ENCODE assay signal across 8 cellular contexts in the genomic region with DNA sequence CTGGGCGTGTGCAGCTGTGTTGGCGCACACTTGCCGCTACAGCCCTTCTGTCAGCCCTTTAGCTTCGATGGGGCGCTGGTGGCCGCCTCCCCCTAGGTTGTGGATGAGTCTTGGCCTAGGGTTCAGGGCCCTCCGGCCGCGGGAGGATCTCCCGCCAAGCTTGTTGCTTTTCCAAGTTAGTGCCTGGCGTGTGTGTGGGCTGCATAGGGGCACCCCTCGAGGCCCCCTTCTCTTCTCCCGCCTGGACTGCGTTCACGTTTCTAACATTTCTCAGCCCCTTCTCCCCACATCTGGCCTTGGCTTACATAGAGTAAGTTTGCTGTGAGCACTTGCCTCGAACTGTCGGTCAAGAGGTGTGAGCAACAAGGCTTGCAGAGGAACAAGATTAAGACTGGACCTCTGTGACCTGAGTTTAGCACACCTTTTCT. TPM values are rescaled to one million over a fixed set of nuclear protein-coding genes. Genes with fewer than 3 reads are reported as not detected.
DNase-seq lines count a peak whose midpoint lies in the region; ATAC-seq, FAIRE-seq and TF ChIP-seq lines count a peak whose summit lies in the region.

No MANE protein-coding gene starts in this region.

- H3K27me3 ChIP-seq in bronchial epithelial cell (ENCODE audit: control insufficient read depth, insufficient read depth, low read length): no peaks in the 10 kb centered on the region
- H3K27me3 ChIP-seq in mucosa of rectum (ENCODE audit: control insufficient read depth in 2 of 2, insufficient read depth in 2 of 2, low read length in 2 of 2): peaks cover 0 to 2% of the 10 kb centered on the region in 2 donors

- H3K9ac ChIP-seq in mucosa of rectum (ENCODE audit: low read depth in 1 of 2, low read length in 2 of 2): peak overlapping the region; percentile 82 to 84

- FAIRE-seq in bronchial epithelial cell (lab: Jason Lieb, UNC): no peak

- no peak for DNase-seq in stimulated activated naive CD8-positive, alpha-beta T cell treated with anti-CD3 and anti-CD28 coated beads, Interleukin-15, Interleukin-2, amounts not matched to agents 100 U/mL and 50 U/mL, for 24 hours
- DNase-seq in bronchial epithelial cell (ENCODE audit: low read depth) (no peak), UCSD-AML1 (lab: John Stamatoyannopoulos, UW; ENCODE audit: unreplicated experiment) (no peak), NCI-H748 (lab: John Stamatoyannopoulos, UW; ENCODE audit: unreplicated experiment) (no peak), mesenteric fat pad (ENCODE audit: low spot score) (no peak)

- ATAC-seq in stimulated activated naive CD8-positive, alpha-beta T cell treated with anti-CD3 and anti-CD28 coated beads, Interleukin-15, Interleukin-2, amounts not matched to agents 100 U/mL and 50 U/mL, for 24 hours: no peak
- ATAC-seq in GM18505 (IDR thresholded peaks at IDR 0.05; ENCODE audit: unreplicated experiment): no peak

- peaks cover 62% of the 10 kb centered on the region for H3K4me1 Mint-ChIP-seq in stimulated activated naive CD8-positive, alpha-beta T cell treated with anti-CD3 and anti-CD28 coated beads, Interleukin-15, Interleukin-2, amounts not matched to agents 100 ng/mL and 50 ng/mL, for 24 hours (ENCODE audit: low read depth)

- peak overlapping the region; percentile 95 for H3K27ac Mint-ChIP-seq in stimulated activated naive CD8-positive, alpha-beta T cell treated with anti-CD3 and anti-CD28 coated beads, Interleukin-15, Interleukin-2, amounts not matched to agents 100 ng/mL and 50 ng/mL, for 24 hours

- no peaks in the 10 kb centered on the region for H3K9me3 Mint-ChIP-seq in stimulated activated naive CD8-positive, alpha-beta T cell treated with anti-CD3 and anti-CD28 coated beads, Interleukin-15, Interleukin-2, amounts not matched to agents 100 ng/mL and 50 ng/mL, for 24 hours

- no peak for TF ChIP-seq CTCF in bronchial epithelial cell (IDR thresholded peaks at IDR 0.05; ENCODE audit: insufficient read depth, low read length, severe bottlenecking)

- peak overlapping the region; percentile 79 to 82 for H3K27ac ChIP-seq in mucosa of rectum (ENCODE audit: low read depth in 2 of 2, low read length in 2 of 2)

- peaks cover 24% of the 10 kb centered on the region for H3K36me3 Mint-ChIP-seq in stimulated activated naive CD8-positive, alpha-beta T cell treated with anti-CD3 and anti-CD28 coated beads, Interleukin-15, Interleukin-2, amounts not matched to agents 100 ng/mL and 50 ng/mL, for 24 hours (ENCODE audit: low read depth)

- H3K36me3 ChIP-seq in bronchial epithelial cell (ENCODE audit: control insufficient read depth, insufficient read depth, low read length) (no peaks in the 10 kb centered on the region), mucosa of rectum (ENCODE audit: control insufficient read depth in 2 of 2, insufficient read depth in 2 of 2, low read length in 2 of 2) (no peaks in the 10 kb centered on the region)

- H3K4me3 ChIP-seq in bronchial epithelial cell (ENCODE audit: low read depth, low read length) (peak overlapping the region; percentile 95), mucosa of rectum (ENCODE audit: low read length in 2 of 2) (peak overlapping the region; percentile 86)

- no peak for TF ChIP-seq POLR2A in GM18505 (IDR thresholded peaks at IDR 0.05; ENCODE audit: borderline replicate concordance, extremely low read depth, insufficient read depth, insufficient read length)

- no peaks in the 10 kb centered on the region for H3K9me3 ChIP-seq in mucosa of rectum (ENCODE audit: control insufficient read depth in 2 of 2, low read length in 2 of 2)

- peak overlapping the region; percentile 92 for H3K4me3 Mint-ChIP-seq in stimulated activated naive CD8-positive, alpha-beta T cell treated with anti-CD3 and anti-CD28 coated beads, Interleukin-15, Interleukin-2, amounts not matched to agents 100 ng/mL and 50 ng/mL, for 24 hours

- H3K27me3 Mint-ChIP-seq in stimulated activated naive CD8-positive, alpha-beta T cell treated with anti-CD3 and anti-CD28 coated beads, Interleukin-15, Interleukin-2, amounts not matched to agents 100 ng/mL and 50 ng/mL, for 24 hours: no peaks in the 10 kb centered on the region

- peaks cover 5 to 10% of the 10 kb centered on the region in 2 donors for H3K4me1 ChIP-seq in mucosa of rectum (ENCODE audit: control insufficient read depth in 2 of 2, insufficient read depth in 2 of 2, low read length in 2 of 2)

RNA-seq across cellular contexts. Expression of a gene that starts 0.4 kb away (rescaled TPM):
- 15.3 and 20.5 TPM in 2 replicates for total RNA-seq in bronchial epithelial cell
- 46.7 TPM for total RNA-seq in mesenteric fat pad

RNA-seq across cellular contexts. Expression of a gene that starts 33.5 kb away (rescaled TPM):
- 14.8 and 15.8 TPM in 2 replicates for total RNA-seq in bronchial epithelial cell
- 30.6 TPM for total RNA-seq in mesenteric fat pad

RNA-seq across cellular contexts. Expression of a gene that starts 54.4 kb away (rescaled TPM):
- total RNA-seq in bronchial epithelial cell (6.3 and 9.5 TPM in 2 replicates), mesenteric fat pad (11.2 TPM)
